3 cellular contexts compared by ENCODE assay signal in the genomic region with DNA sequence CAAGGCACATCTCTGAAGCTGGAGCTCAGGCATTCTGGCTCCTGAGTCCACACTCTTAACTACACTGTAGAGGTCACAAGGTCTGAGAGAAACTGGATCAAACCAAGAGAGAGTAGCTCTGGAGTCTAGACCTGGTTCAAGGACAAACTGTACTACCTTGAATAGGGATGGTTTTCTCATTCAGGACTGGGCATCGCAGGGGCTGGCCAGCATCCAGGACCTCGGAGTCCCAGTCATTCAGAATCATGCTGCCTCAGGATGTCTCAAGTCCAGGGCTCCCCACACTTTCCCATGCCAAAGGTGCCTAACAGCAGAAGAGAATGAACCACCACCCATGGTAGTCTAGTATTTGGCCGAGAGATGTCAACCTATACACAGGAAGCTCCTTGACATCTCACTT.
"Had no signal": no experiment of that assay in that cellular context is flagged by ENCODE, and none has a peak within 500 bp of the region (broad histone marks: within the 10 kb centered on the region; RNA-seq: fewer than 3 reads in every experiment).

No MANE protein-coding gene starts in this region.

- H3K4me3 ChIP-seq: GM12878 had no signal

- DNase-seq: GDM1, GF-D8 had no signal
